Comparison of ENCODE assay signal across 2 cellular contexts in genomic region chr3:45319231-45320085, GRCh38.
TF ChIP-seq lines count a peak whose summit lies in the region.

No MANE protein-coding gene starts in this region.

TF ChIP-seq in GM23338, 12 proteins besides CTCF, POLR2A, EP300 and RAD21 (continued from another document):
- TF ChIP-seq JUNB (IDR thresholded peaks at IDR 0.05; ENCODE audit: unreplicated experiment) (no peak), EZH2 (IDR thresholded peaks at IDR 0.05; ENCODE audit: low read depth, unreplicated experiment) (no peak), EZH2phosphoT487 (IDR thresholded peaks at IDR 0.05; ENCODE audit: unreplicated experiment) (no peak), NANOG (IDR thresholded peaks at IDR 0.05; ENCODE audit: borderline replicate concordance) (no peak), ZNF114 (CRISPR knock-in tag; IDR thresholded peaks at IDR 0.05) (no peak)
- TF ChIP-seq, protein P1, sequence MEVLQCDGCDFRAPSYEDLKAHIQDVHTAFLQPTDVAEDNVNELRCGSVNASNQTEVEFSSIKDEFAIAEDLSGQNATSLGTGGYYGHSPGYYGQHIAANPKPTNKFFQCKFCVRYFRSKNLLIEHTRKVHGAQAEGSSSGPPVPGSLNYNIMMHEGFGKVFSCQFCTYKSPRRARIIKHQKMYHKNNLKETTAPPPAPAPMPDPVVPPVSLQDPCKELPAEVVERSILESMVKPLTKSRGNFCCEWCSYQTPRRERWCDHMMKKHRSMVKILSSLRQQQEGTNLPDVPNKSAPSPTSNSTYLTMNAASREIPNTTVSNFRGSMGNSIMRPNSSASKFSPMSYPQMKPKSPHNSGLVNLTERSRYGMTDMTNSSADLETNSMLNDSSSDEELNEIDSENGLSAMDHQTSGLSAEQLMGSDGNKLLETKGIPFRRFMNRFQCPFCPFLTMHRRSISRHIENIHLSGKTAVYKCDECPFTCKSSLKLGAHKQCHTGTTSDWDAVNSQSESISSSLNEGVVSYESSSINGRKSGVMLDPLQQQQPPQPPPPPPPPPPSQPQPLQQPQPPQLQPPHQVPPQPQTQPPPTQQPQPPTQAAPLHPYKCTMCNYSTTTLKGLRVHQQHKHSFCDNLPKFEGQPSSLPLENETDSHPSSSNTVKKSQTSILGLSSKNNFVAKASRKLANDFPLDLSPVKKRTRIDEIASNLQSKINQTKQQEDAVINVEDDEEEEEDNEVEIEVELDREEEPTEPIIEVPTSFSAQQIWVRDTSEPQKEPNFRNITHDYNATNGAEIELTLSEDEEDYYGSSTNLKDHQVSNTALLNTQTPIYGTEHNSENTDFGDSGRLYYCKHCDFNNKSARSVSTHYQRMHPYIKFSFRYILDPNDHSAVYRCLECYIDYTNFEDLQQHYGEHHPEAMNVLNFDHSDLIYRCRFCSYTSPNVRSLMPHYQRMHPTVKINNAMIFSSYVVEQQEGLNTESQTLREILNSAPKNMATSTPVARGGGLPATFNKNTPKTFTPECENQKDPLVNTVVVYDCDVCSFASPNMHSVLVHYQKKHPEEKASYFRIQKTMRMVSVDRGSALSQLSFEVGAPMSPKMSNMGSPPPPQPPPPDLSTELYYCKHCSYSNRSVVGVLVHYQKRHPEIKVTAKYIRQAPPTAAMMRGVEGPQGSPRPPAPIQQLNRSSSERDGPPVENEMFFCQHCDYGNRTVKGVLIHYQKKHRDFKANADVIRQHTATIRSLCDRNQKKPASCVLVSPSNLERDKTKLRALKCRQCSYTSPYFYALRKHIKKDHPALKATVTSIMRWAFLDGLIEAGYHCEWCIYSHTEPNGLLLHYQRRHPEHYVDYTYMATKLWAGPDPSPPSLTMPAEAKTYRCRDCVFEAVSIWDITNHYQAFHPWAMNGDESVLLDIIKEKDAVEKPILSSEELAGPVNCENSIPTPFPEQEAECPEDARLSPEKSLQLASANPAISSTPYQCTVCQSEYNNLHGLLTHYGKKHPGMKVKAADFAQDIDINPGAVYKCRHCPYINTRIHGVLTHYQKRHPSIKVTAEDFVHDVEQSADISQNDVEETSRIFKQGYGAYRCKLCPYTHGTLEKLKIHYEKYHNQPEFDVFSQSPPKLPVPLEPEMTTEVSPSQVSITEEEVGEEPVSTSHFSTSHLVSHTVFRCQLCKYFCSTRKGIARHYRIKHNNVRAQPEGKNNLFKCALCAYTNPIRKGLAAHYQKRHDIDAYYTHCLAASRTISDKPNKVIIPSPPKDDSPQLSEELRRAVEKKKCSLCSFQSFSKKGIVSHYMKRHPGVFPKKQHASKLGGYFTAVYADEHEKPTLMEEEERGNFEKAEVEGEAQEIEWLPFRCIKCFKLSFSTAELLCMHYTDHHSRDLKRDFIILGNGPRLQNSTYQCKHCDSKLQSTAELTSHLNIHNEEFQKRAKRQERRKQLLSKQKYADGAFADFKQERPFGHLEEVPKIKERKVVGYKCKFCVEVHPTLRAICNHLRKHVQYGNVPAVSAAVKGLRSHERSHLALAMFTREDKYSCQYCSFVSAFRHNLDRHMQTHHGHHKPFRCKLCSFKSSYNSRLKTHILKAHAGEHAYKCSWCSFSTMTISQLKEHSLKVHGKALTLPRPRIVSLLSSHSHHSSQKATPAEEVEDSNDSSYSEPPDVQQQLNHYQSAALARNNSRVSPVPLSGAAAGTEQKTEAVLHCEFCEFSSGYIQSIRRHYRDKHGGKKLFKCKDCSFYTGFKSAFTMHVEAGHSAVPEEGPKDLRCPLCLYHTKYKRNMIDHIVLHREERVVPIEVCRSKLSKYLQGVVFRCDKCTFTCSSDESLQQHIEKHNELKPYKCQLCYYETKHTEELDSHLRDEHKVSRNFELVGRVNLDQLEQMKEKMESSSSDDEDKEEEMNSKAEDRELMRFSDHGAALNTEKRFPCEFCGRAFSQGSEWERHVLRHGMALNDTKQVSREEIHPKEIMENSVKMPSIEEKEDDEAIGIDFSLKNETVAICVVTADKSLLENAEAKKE (CRISPR knock-in tag; IDR thresholded peaks at IDR 0.05), result no peak
- TF ChIP-seq, protein P2, sequence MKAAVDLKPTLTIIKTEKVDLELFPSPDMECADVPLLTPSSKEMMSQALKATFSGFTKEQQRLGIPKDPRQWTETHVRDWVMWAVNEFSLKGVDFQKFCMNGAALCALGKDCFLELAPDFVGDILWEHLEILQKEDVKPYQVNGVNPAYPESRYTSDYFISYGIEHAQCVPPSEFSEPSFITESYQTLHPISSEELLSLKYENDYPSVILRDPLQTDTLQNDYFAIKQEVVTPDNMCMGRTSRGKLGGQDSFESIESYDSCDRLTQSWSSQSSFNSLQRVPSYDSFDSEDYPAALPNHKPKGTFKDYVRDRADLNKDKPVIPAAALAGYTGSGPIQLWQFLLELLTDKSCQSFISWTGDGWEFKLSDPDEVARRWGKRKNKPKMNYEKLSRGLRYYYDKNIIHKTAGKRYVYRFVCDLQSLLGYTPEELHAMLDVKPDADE (IDR thresholded peaks at IDR 0.05), result no peak

TF ChIP-seq in K562, 482 proteins besides CTCF, POLR2A, EP300 and RAD21 (continued from another document):
- TF ChIP-seq, protein P3, sequence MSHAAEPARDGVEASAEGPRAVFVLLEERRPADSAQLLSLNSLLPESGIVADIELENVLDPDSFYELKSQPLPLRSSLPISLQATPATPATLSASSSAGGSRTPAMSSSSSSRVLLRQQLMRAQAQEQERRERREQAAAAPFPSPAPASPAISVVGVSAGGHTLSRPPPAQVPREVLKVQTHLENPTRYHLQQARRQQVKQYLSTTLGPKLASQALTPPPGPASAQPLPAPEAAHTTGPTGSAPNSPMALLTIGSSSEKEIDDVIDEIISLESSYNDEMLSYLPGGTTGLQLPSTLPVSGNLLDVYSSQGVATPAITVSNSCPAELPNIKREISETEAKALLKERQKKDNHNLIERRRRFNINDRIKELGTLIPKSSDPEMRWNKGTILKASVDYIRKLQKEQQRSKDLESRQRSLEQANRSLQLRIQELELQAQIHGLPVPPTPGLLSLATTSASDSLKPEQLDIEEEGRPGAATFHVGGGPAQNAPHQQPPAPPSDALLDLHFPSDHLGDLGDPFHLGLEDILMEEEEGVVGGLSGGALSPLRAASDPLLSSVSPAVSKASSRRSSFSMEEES (CRISPR knock-in tag; IDR thresholded peaks at IDR 0.05), result no peak
